15 cellular contexts compared by ENCODE assay signal in genomic region chr5:173334808-173335207, GRCh38. TPM values are rescaled to one million over a fixed set of nuclear protein-coding genes. Genes with fewer than 3 reads are reported as not detected.
DNase-seq lines count a peak whose midpoint lies in the region; ATAC-seq and TF ChIP-seq lines count a peak whose summit lies in the region.
"Had no signal": no experiment of that assay in that cellular context is flagged by ENCODE, and none has a peak within 500 bp of the region (broad histone marks: within the 10 kb centered on the region; RNA-seq: fewer than 3 reads in every experiment).

No MANE protein-coding gene starts in this region.

- H3K9me2 ChIP-seq in GM23248 (ENCODE audit: insufficient read depth) = no peaks in the 10 kb centered on the region

- peaks cover 23% of the 10 kb centered on the region for H3F3A ChIP-seq in GM23248 (ENCODE audit: insufficient read depth)

- no peak for ATAC-seq in HG02852 (IDR thresholded peaks at IDR 0.05; ENCODE audit: unreplicated experiment)
- ATAC-seq: HCT116 had no signal

- H3K27me3 Mint-ChIP-seq in activated T-helper 2 cell treated with anti-CD3 and anti-CD28 coated beads, Interferon-gamma antibody, Interleukin-2, Interleukin-4, amounts not matched to agents 10 μg/mL and 5 μg/mL and 100 μg/mL, durations not matched to agents 14 hours and 24 hours and 36 hours (ENCODE audit: low read depth) = peaks cover 7% of the 10 kb centered on the region
- H3K27me3 Mint-ChIP-seq in endodermal cell (ENCODE audit: insufficient read depth) = peaks cover 29% of the 10 kb centered on the region

- H3K9me3 Mint-ChIP-seq in activated T-helper 2 cell treated with anti-CD3 and anti-CD28 coated beads, Interferon-gamma antibody, Interleukin-2, Interleukin-4, amounts not matched to agents 10 μg/mL and 5 μg/mL and 100 μg/mL, durations not matched to agents 14 hours and 24 hours and 36 hours = no peaks in the 10 kb centered on the region
- H3K9me3 Mint-ChIP-seq in endodermal cell = no peaks in the 10 kb centered on the region

- no peaks in the 10 kb centered on the region for H3K9me3 ChIP-seq in GM23248 (ENCODE audit: low read depth)
- no peaks in the 10 kb centered on the region for H3K9me3 ChIP-seq in adipocyte (ENCODE audit: control insufficient read depth, low read length)
- no peaks in the 10 kb centered on the region for H3K9me3 ChIP-seq in skeletal muscle satellite cell (replicated peaks; ENCODE audit: low read length)
- no peaks in the 10 kb centered on the region for H3K9me3 ChIP-seq in endodermal cell (ENCODE audit: control insufficient read depth, low read length)
- H3K9me3 ChIP-seq: BLaER1 treated with 17β-estradiol and CSF1 and Interleukin-3, amounts not matched to agents 10 nM and 100 nM had no signal

- H3K27me3 ChIP-seq in GM23248 (replicated peaks; ENCODE audit: insufficient read depth) = no peaks in the 10 kb centered on the region
- H3K27me3 ChIP-seq in adipocyte (replicated peaks; ENCODE audit: control insufficient read depth, insufficient read depth, low read length) = no peaks in the 10 kb centered on the region
- no peaks in the 10 kb centered on the region for H3K27me3 ChIP-seq in skeletal muscle satellite cell (ENCODE audit: control insufficient read depth, insufficient read depth, low read length)
- peaks cover 19% of the 10 kb centered on the region for H3K27me3 ChIP-seq in endodermal cell (ENCODE audit: control insufficient read depth, insufficient read depth, low read length, poor library complexity, severe bottlenecking)
- H3K27me3 ChIP-seq: BLaER1 treated with 17β-estradiol and CSF1 and Interleukin-3, amounts not matched to agents 10 nM and 100 nM had no signal

- H3K36me3 Mint-ChIP-seq in activated T-helper 2 cell treated with anti-CD3 and anti-CD28 coated beads, Interferon-gamma antibody, Interleukin-2, Interleukin-4, amounts not matched to agents 10 μg/mL and 5 μg/mL and 100 μg/mL, durations not matched to agents 14 hours and 24 hours and 36 hours (ENCODE audit: low read depth) = peaks cover 6% of the 10 kb centered on the region
- no peaks in the 10 kb centered on the region for H3K36me3 Mint-ChIP-seq in endodermal cell (ENCODE audit: low read depth)

- no peak overlapping the region for H3K4me3 Mint-ChIP-seq in activated T-helper 2 cell treated with anti-CD3 and anti-CD28 coated beads, Interferon-gamma antibody, Interleukin-2, Interleukin-4, amounts not matched to agents 10 μg/mL and 5 μg/mL and 100 μg/mL, durations not matched to agents 14 hours and 24 hours and 36 hours (ENCODE audit: low read depth)
- H3K4me3 Mint-ChIP-seq in endodermal cell = no peak overlapping the region

- H3K4me2 ChIP-seq in GM23248 (ENCODE audit: unreplicated experiment) (peak overlapping the region; percentile 43), skeletal muscle satellite cell (ENCODE audit: low read length) (peak overlapping the region; percentile 26)

- in situ Hi-C loops in GM23248 (cut with MboI) = loop anchor here (5.0 kb wide), 1 partner anchor 43 kb away; no protein-coding TSS in a partner anchor

- H4K20me1 ChIP-seq in GM23248 (ENCODE audit: insufficient read depth) = no peaks in the 10 kb centered on the region
- H4K20me1 ChIP-seq: BLaER1 treated with 17β-estradiol and CSF1 and Interleukin-3, amounts not matched to agents 10 nM and 100 nM had no signal

- 90 to 97% methylated on average over 2 of the region's 2 CpGs for WGBS in GM23248 (ENCODE audit: low coverage in 1 of 2, low lambda C conversion rate in 2 of 2, missing lambda C conversion rate in 2 of 2), 2 experiments
- WGBS in endodermal cell (ENCODE audit: insufficient coverage in 1 of 2, insufficient read length in 1 of 2), 2 experiments = 86% methylated on average over 2 of the region's 2 CpGs; no CpG with 5 or more reads in 1 of the 2 experiments

- no peak overlapping the region for H3K27ac Mint-ChIP-seq in activated T-helper 2 cell treated with anti-CD3 and anti-CD28 coated beads, Interferon-gamma antibody, Interleukin-2, Interleukin-4, amounts not matched to agents 10 μg/mL and 5 μg/mL and 100 μg/mL, durations not matched to agents 14 hours and 24 hours and 36 hours
- no peak overlapping the region for H3K27ac Mint-ChIP-seq in endodermal cell

- H3K4me1 ChIP-seq in GM23248 (ENCODE audit: insufficient read depth) = peaks cover 20% of the 10 kb centered on the region
- H3K4me1 ChIP-seq in adipocyte (ENCODE audit: control insufficient read depth, insufficient read depth, low read length) = peaks cover 15% of the 10 kb centered on the region
- peaks cover 39% of the 10 kb centered on the region for H3K4me1 ChIP-seq in skeletal muscle satellite cell (ENCODE audit: control insufficient read depth, insufficient read depth, low read length)
- no peaks in the 10 kb centered on the region for H3K4me1 ChIP-seq in endodermal cell (ENCODE audit: control insufficient read depth, insufficient read depth, low read length)

- H3K36me3 ChIP-seq in GM23248 (ENCODE audit: low read depth) (no peaks in the 10 kb centered on the region), adipocyte (ENCODE audit: control insufficient read depth, insufficient read depth, low read length, severe bottlenecking) (no peaks in the 10 kb centered on the region), skeletal muscle satellite cell (ENCODE audit: insufficient read depth, low read length) (no peaks in the 10 kb centered on the region), endodermal cell (ENCODE audit: control insufficient read depth, insufficient read depth, low read length) (no peaks in the 10 kb centered on the region)
- H3K36me3 ChIP-seq: BLaER1 treated with 17β-estradiol and CSF1 and Interleukin-3, amounts not matched to agents 10 nM and 100 nM had no signal

- no peaks in the 10 kb centered on the region for H3K79me2 ChIP-seq in GM23248 (ENCODE audit: insufficient read depth)

- peak; percentile 51 for DNase-seq in GM23248
- DNase-seq in adipocyte (ENCODE audit: low read depth) = no peak
- DNase-seq in fibroblast of the aortic adventitia (ENCODE audit: low read depth) = peak; percentile 44
- DNase-seq in activated T-helper 2 cell treated with anti-CD3 and anti-CD28 coated beads, Interferon-gamma antibody, Interleukin-2, Interleukin-4, amounts not matched to agents 10 μg/mL and 5 μg/mL and 100 μg/mL, durations not matched to agents 14 hours and 24 hours and 36 hours (ENCODE audit: low spot score) = no peak
- no peak for DNase-seq in endodermal cell
- DNase-seq: DMS 273 treated with DMSO at 0.1 percent for 48 hours, KBM-7, NCI-H1105 treated with DMSO at 0.1 percent for 48 hours, NCI-H187, NCI-H2171 treated with DMSO at 0.1 percent for 48 hours, NCI-H510A had no signal

- H3K9ac ChIP-seq in GM23248 (0 out of 2 replicates have a peak overlapping the region, but pooled peaks have one; percentile 14), adipocyte (ENCODE audit: low read length) (peak overlapping the region; percentile 15), skeletal muscle satellite cell (ENCODE audit: low read depth, low read length) (peak overlapping the region; percentile 77), endodermal cell (ENCODE audit: extremely low read depth, low read length, poor library complexity, severe bottlenecking) (no peak overlapping the region)
- H3K9ac ChIP-seq: BLaER1 treated with 17β-estradiol and CSF1 and Interleukin-3, amounts not matched to agents 10 nM and 100 nM had no signal

- no peak overlapping the region for H3K4me3 ChIP-seq in GM23248
- no peak overlapping the region for H3K4me3 ChIP-seq in adipocyte (ENCODE audit: low read length)
- no peak overlapping the region for H3K4me3 ChIP-seq in fibroblast of the aortic adventitia (ENCODE audit: low read depth, low read length)
- no peak overlapping the region for H3K4me3 ChIP-seq in skeletal muscle satellite cell (ENCODE audit: low read length)
- H3K4me3 ChIP-seq in endodermal cell (ENCODE audit: low read length) = no peak overlapping the region
- H3K4me3 ChIP-seq: BLaER1 treated with 17β-estradiol and CSF1 and Interleukin-3, amounts not matched to agents 10 nM and 100 nM had no signal

- intact Hi-C loops in activated T-helper 2 cell treated with anti-CD3 and anti-CD28 coated beads, Interferon-gamma antibody, Interleukin-2, Interleukin-4, amounts not matched to agents 10 μg/mL and 5 μg/mL and 100 μg/mL, durations not matched to agents 14 hours and 24 hours and 36 hours (cut with micrococcal nuclease) = loop anchor here (5.0 kb wide), 2 partner anchors 98 to 193 kb away; partner anchors contain the start of genes BNIP1 and NKX2-5

- no peak overlapping the region for H2AFZ ChIP-seq in GM23248

- TF ChIP-seq CTCF in fibroblast of the aortic adventitia (IDR thresholded peaks at IDR 0.05; ENCODE audit: insufficient read depth, low read length) = no peak
- TF ChIP-seq CTCF in endodermal cell (conservative IDR thresholded peaks at IDR 0.05) = no peak

- H3K4me1 Mint-ChIP-seq in activated T-helper 2 cell treated with anti-CD3 and anti-CD28 coated beads, Interferon-gamma antibody, Interleukin-2, Interleukin-4, amounts not matched to agents 10 μg/mL and 5 μg/mL and 100 μg/mL, durations not matched to agents 14 hours and 24 hours and 36 hours (ENCODE audit: low read depth) = peaks cover 17% of the 10 kb centered on the region
- H3K4me1 Mint-ChIP-seq in endodermal cell = peaks cover 3% of the 10 kb centered on the region

- H3K27ac ChIP-seq in GM23248 = peak overlapping the region; percentile 77
- H3K27ac ChIP-seq in endodermal cell (ENCODE audit: low read depth, low read length) = no peak overlapping the region
- H3K27ac ChIP-seq: BLaER1 treated with 17β-estradiol and CSF1 and Interleukin-3, amounts not matched to agents 10 nM and 100 nM had no signal

RNA-seq across cellular contexts. Expression of gene STC2, which starts 6.6 kb away (rescaled TPM):
- total RNA-seq in GM23248 (2014; rRNA removed; shearing (Covaris generic)) = 281 and 330 TPM in 2 replicates
- polyA plus RNA-seq in GM23248 (2016; fragmentation: Nextera tagmentation; extraction: Ambion mirVana) = 173 and 184 TPM in 2 replicates
- total RNA-seq in fibroblast of the aortic adventitia (ENCODE audit: low replicate concordance) = 48.3 and 400 TPM in 2 replicates
- 104 and 125 TPM in 2 replicates for total RNA-seq in skeletal muscle satellite cell (2012; rRNA removed)
- 21.4 and 22.8 TPM in 2 replicates for total RNA-seq in activated T-helper 2 cell treated with anti-CD3 and anti-CD28 coated beads, Interferon-gamma antibody, Interleukin-2, Interleukin-4, amounts not matched to agents 10 μg/mL and 5 μg/mL and 100 μg/mL, durations not matched to agents 14 hours and 24 hours and 36 hours
- total RNA-seq in endodermal cell = 1 to 10 TPM; 4.6 to 4.8 TPM
- polyA plus RNA-seq in endodermal cell (2013, experiment 1 of 2) = 14.9 TPM
- polyA plus RNA-seq in endodermal cell (2013, experiment 2 of 2) = 5.3 TPM

Comparison
In these comparisons a context has a peak if more than half of its experiments do, and no peak if none do; other contexts are left out.
1. DNase-seq: peak in GM23248 (single experiment) and fibroblast of the aortic adventitia (single experiment); none in adipocyte (single experiment), activated T-helper 2 cell treated with anti-CD3 and anti-CD28 coated beads, Interferon-gamma antibody, Interleukin-2, Interleukin-4, amounts not matched to agents 10 μg/mL and 5 μg/mL and 100 μg/mL, durations not matched to agents 14 hours and 24 hours and 36 hours (single experiment) and endodermal cell (single experiment).